Comparison of ENCODE assay signal across 18 cellular contexts in genomic region chr2:75598572-75599155, GRCh38. TPM values are rescaled to one million over a fixed set of nuclear protein-coding genes. Genes with fewer than 3 reads are reported as not detected.
DNase-seq lines count a peak whose midpoint lies in the region; ATAC-seq, FAIRE-seq and TF ChIP-seq lines count a peak whose summit lies in the region.
"Had no signal": no experiment of that assay in that cellular context is flagged by ENCODE, and none has a peak within 500 bp of the region (broad histone marks: within the 10 kb centered on the region; RNA-seq: fewer than 3 reads in every experiment).

No MANE protein-coding gene starts in this region.

- H3K27me3 ChIP-seq in IMR-90 (ENCODE audit: control insufficient read depth, insufficient read depth, low read length): no peaks in the 10 kb centered on the region
- no peaks in the 10 kb centered on the region for H3K27me3 ChIP-seq in H1 (replicated peaks in 1 of 4; ENCODE audit: control insufficient read depth in 3 of 4, extremely low read depth in 1 of 4, insufficient read depth in 3 of 4, low read length in 3 of 4)
- H3K27me3 ChIP-seq in neuronal stem cell (ENCODE audit: control insufficient read depth in 3 of 3, insufficient read depth in 3 of 3, low read depth in 1 of 3, low read length in 3 of 3): no peaks in the 10 kb centered on the region
- H3K27me3 ChIP-seq in thymus (ENCODE audit: control insufficient read depth, insufficient read depth): no peaks in the 10 kb centered on the region
- H3K27me3 ChIP-seq in BE2C: no peaks in the 10 kb centered on the region

- no peak overlapping the region for H2AK9ac ChIP-seq in IMR-90 (replicated peaks; ENCODE audit: low read depth, low read length, poor library complexity)

- H3K27ac ChIP-seq in IMR-90 (ENCODE audit: insufficient read depth, low read length) (0 out of 2 replicates have a peak overlapping the region, but pooled peaks have one; percentile 7), H1 (ENCODE audit: low read depth, low read length) (no peak overlapping the region), neuronal stem cell (replicated peaks; ENCODE audit: low read length) (no peak overlapping the region), thymus (ENCODE audit: low read depth) (peak overlapping the region; percentile 22)
- H3K27ac ChIP-seq: KMS-11 had no signal

- H3K4ac ChIP-seq in IMR-90 (ENCODE audit: low read depth, low read length) (peak overlapping the region; percentile 73), H1 (replicated peaks; ENCODE audit: insufficient read length, low read depth, low read length) (no peak overlapping the region), neuronal stem cell (ENCODE audit: low read length) (no peak overlapping the region)

- no peak for TF ChIP-seq EP300 in H1 (IDR thresholded peaks at IDR 0.05; ENCODE audit: borderline replicate concordance in 1 of 2, low read depth in 2 of 2, low read length in 2 of 2)

- peak overlapping the region; percentile 22; the same call in 1 of the 2 replicates for H3K23ac ChIP-seq in IMR-90 (ENCODE audit: low read depth, low read length)
- H3K23ac ChIP-seq in H1 (ENCODE audit: insufficient read length): no peak overlapping the region
- H3K23ac ChIP-seq in neuronal stem cell (ENCODE audit: low read depth, low read length, poor library complexity): no peak overlapping the region

- H4K5ac ChIP-seq in IMR-90 (ENCODE audit: low read depth, low read length): peak overlapping the region; percentile 44; the same call in 1 of the 2 replicates
- no peak overlapping the region for H4K5ac ChIP-seq in H1 (ENCODE audit: insufficient read length, low read depth, low read length)

- ATAC-seq in IMR-90 (ENCODE audit: low read depth): no peak
- ATAC-seq in GM21367 (IDR thresholded peaks at IDR 0.05; ENCODE audit: unreplicated experiment): no peak
- ATAC-seq: A549; CD8-positive, alpha-beta T cell; GM12878; GM23338 had no signal

- H3K9me1 ChIP-seq in IMR-90 (ENCODE audit: insufficient read depth, low read length): peaks cover 20% of the 10 kb centered on the region

- H3K56ac ChIP-seq in IMR-90 (ENCODE audit: extremely low read depth, insufficient read depth, low read length) (no peak overlapping the region), H1 (replicated peaks; ENCODE audit: insufficient read length, low read depth, low read length) (no peak overlapping the region)

- no peak overlapping the region for H3K4me3 ChIP-seq in IMR-90 (ENCODE audit: insufficient read depth, low read depth, low read length)
- no peak overlapping the region for H3K4me3 ChIP-seq in H1 (ENCODE audit: extremely low read depth in 1 of 4, insufficient read depth in 2 of 4, low read depth in 3 of 4, low read length in 4 of 4)
- no peak overlapping the region for H3K4me3 ChIP-seq in neuronal stem cell (ENCODE audit: low read length in 2 of 2)
- H3K4me3 ChIP-seq in thymus (ENCODE audit: low read length): no peak overlapping the region
- H3K4me3 ChIP-seq in BE2C (ENCODE audit: low read depth, low read length): no peak overlapping the region
- H3K4me3 ChIP-seq: A549, GM12878, GM23338 had no signal

- H3K9ac ChIP-seq in IMR-90 (ENCODE audit: low read depth, low read length): no peak overlapping the region
- no peak overlapping the region for H3K9ac ChIP-seq in H1 (replicated peaks in 1 of 4; ENCODE audit: extremely low read depth in 1 of 4, low read depth in 3 of 4, low read length in 3 of 4)
- no peak overlapping the region for H3K9ac ChIP-seq in neuronal stem cell (ENCODE audit: low read depth, low read length, poor library complexity)
- H3K9ac ChIP-seq: KMS-11 had no signal

- H2BK20ac ChIP-seq in IMR-90 (ENCODE audit: low read depth, low read length) (peak overlapping the region; percentile 83), H1 (ENCODE audit: low read length) (no peak overlapping the region)

- no peak overlapping the region for H2BK12ac ChIP-seq in H1 (ENCODE audit: low read depth, low read length)
- no peak overlapping the region for H2BK12ac ChIP-seq in neuronal stem cell (ENCODE audit: low read length)

- TF ChIP-seq CTCF in IMR-90 (conservative IDR thresholded peaks at IDR 0.05; ENCODE audit: low read depth, low read length) (no peak), H1 (IDR thresholded peaks at IDR 0.05; ENCODE audit: control extremely low read depth in 1 of 3, insufficient read depth in 1 of 3, low read depth in 1 of 3, low read length in 3 of 3) (no peak), BE2C (IDR thresholded peaks at IDR 0.05; ENCODE audit: low read depth, low read length) (no peak)

- H3K23me2 ChIP-seq in H1 (ENCODE audit: low read depth, low read length): no peaks in the 10 kb centered on the region

- 40% methylated on average over 2 of the region's 8 CpGs; no CpG with 5 or more reads in 1 of the 2 experiments for WGBS in IMR-90 (ENCODE audit: extremely low coverage in 2 of 2, insufficient read length in 1 of 2), 2 experiments
- 95% methylated on average over 8 of the region's 8 CpGs; no CpG with 5 or more reads in 1 of the 2 experiments for WGBS in H1 (ENCODE audit: extremely low coverage in 1 of 2, insufficient coverage in 1 of 2, insufficient read length in 1 of 2, insufficient replicate concordance in 2 of 2, low coverage in 1 of 2, low lambda C conversion rate in 2 of 2, missing lambda C conversion rate in 1 of 2), 2 experiments
- no CpG with 5 or more reads among the region's 8 CpGs for WGBS in neuronal stem cell (ENCODE audit: extremely low coverage in 2 of 2, insufficient read length in 2 of 2, insufficient replicate concordance in 1 of 2), 2 donors
- WGBS in thymus: 95% methylated on average over 8 of the region's 8 CpGs

- peak overlapping the region; percentile 92 for H2AK5ac ChIP-seq in IMR-90 (ENCODE audit: low read depth, low read length)
- no peak overlapping the region for H2AK5ac ChIP-seq in H1 (ENCODE audit: low read depth, low read length)
- peak overlapping the region; percentile 17 for H2AK5ac ChIP-seq in neuronal stem cell (ENCODE audit: low read depth, low read length)

- peaks cover 29% of the 10 kb centered on the region for H3K4me1 ChIP-seq in IMR-90 (ENCODE audit: control insufficient read depth, insufficient read depth, low read length)
- H3K4me1 ChIP-seq in H1 (replicated peaks in 1 of 4; ENCODE audit: control insufficient read depth in 3 of 4, insufficient read depth in 4 of 4, low read length in 3 of 4): no peaks in the 10 kb centered on the region
- no peaks in the 10 kb centered on the region for H3K4me1 ChIP-seq in neuronal stem cell (ENCODE audit: control insufficient read depth in 2 of 2, insufficient read depth in 1 of 2, low read depth in 1 of 2, low read length in 2 of 2)
- no peaks in the 10 kb centered on the region for H3K4me1 ChIP-seq in thymus (ENCODE audit: control insufficient read depth, insufficient read depth, low read length)
- H3K4me1 ChIP-seq in BE2C: no peaks in the 10 kb centered on the region
- H3K4me1 ChIP-seq: Caco-2 had no signal

- H4K20me1 ChIP-seq in IMR-90 (ENCODE audit: insufficient read depth, low read length) (no peaks in the 10 kb centered on the region), H1 (replicated peaks in 1 of 2; ENCODE audit: control insufficient read depth in 1 of 2, insufficient read depth in 2 of 2, low read length in 2 of 2) (no peaks in the 10 kb centered on the region)

- POLR2A ChIA-PET in IMR-90 (lab: Charles Lee; ENCODE audit: unreplicated experiment): no interaction called here
- POLR2A ChIA-PET in H1 (lab: Charles Lee; ENCODE audit: partially characterized antibody): no interaction called here

- H3K79me1 ChIP-seq in IMR-90 (ENCODE audit: low read depth in 1 of 2, low read length in 2 of 2): peaks cover 0 to 17% of the 10 kb centered on the region in 2 experiments; a peak in 1 of 4 replicates
- no peaks in the 10 kb centered on the region for H3K79me1 ChIP-seq in H1 (ENCODE audit: low read depth, low read length)
- no peaks in the 10 kb centered on the region for H3K79me1 ChIP-seq in neuronal stem cell (ENCODE audit: low read depth, low read length)

- no peak for FAIRE-seq in H1 (lab: Jason Lieb, UNC)
- FAIRE-seq: A549, GM12878, GM18507 had no signal

- peak overlapping the region; percentile 84; the same call in 2 of the 3 replicates for H2BK15ac ChIP-seq in IMR-90 (ENCODE audit: low read depth, low read length)
- no peak overlapping the region for H2BK15ac ChIP-seq in H1 (ENCODE audit: low read length)
- no peak overlapping the region for H2BK15ac ChIP-seq in neuronal stem cell (ENCODE audit: low read length)

- H3K79me2 ChIP-seq in H1 (ENCODE audit: control insufficient read depth in 1 of 2, insufficient read depth in 2 of 2, low read length in 2 of 2): no peaks in the 10 kb centered on the region

- no peak overlapping the region for H2AFZ ChIP-seq in IMR-90 (replicated peaks; ENCODE audit: low read length, poor library complexity)
- H2AFZ ChIP-seq in H1 (ENCODE audit: low read length): 0 out of 2 replicates have a peak overlapping the region, but pooled peaks have one; percentile 8
- H2AFZ ChIP-seq in neuronal stem cell (ENCODE audit: low read length): no peak overlapping the region
- H2AFZ ChIP-seq: GM23338 had no signal

- TF ChIP-seq RAD21 in IMR-90 (IDR thresholded peaks at IDR 0.05; ENCODE audit: low read length): no peak
- no peak for TF ChIP-seq RAD21 in H1 (IDR thresholded peaks at IDR 0.05 in 1 of 2, conservative IDR thresholded peaks at IDR 0.05 in 1 of 2; ENCODE audit: low read depth in 2 of 2, low read length in 2 of 2)

- H3K14ac ChIP-seq in IMR-90 (replicated peaks; ENCODE audit: low read depth, low read length) (0 out of 2 replicates have a peak overlapping the region, but pooled peaks have one; percentile 27), H1 (ENCODE audit: insufficient read length) (no peak overlapping the region), neuronal stem cell (ENCODE audit: low read length) (no peak overlapping the region)

- in situ Hi-C loops in IMR-90 (cut with MboI; ENCODE audit: low sequenced_read_pairs): no loop called here

- TF ChIP-seq POLR2A in IMR-90 (IDR thresholded peaks at IDR 0.05; ENCODE audit: low read depth, low read length): no peak
- TF ChIP-seq POLR2A in H1 (IDR thresholded peaks at IDR 0.05; ENCODE audit: control extremely low read depth in 1 of 2, low read depth in 2 of 2, low read length in 2 of 2): no peak

- BruUV-seq in IMR-90 (replicated peaks; lab: Mats Ljungman, UMichigan): no TSS peak

- H4K91ac ChIP-seq in IMR-90 (ENCODE audit: insufficient read depth, low read depth, low read length) (peak overlapping the region; percentile 79), H1 (replicated peaks; ENCODE audit: insufficient read length, low read length) (no peak overlapping the region), neuronal stem cell (ENCODE audit: low read depth, low read length, poor library complexity) (no peak overlapping the region)

- 0 out of 4 replicates have a peak overlapping the region, but pooled peaks of 1 of the 2 experiments have one; percentile 33 for H4K8ac ChIP-seq in IMR-90 (ENCODE audit: low read depth in 2 of 2, low read length in 2 of 2)
- no peak overlapping the region for H4K8ac ChIP-seq in H1 (ENCODE audit: extremely low read depth, insufficient read depth, low read length)
- no peak overlapping the region for H4K8ac ChIP-seq in neuronal stem cell (ENCODE audit: low read depth, low read length)

- H2BK5ac ChIP-seq in IMR-90 (ENCODE audit: low read depth, low read length, poor library complexity, severe bottlenecking) (peak overlapping the region; percentile 35), H1 (ENCODE audit: low read depth, low read length) (no peak overlapping the region), neuronal stem cell (ENCODE audit: low read length) (no peak overlapping the region)

- H2BK120ac ChIP-seq in IMR-90 (ENCODE audit: low read depth, low read length) (peak overlapping the region; percentile 87), H1 (replicated peaks; ENCODE audit: low read depth, low read length) (no peak overlapping the region), neuronal stem cell (ENCODE audit: low read depth, low read length) (no peak overlapping the region)

- CTCF ChIA-PET in IMR-90 (lab: Yijun Ruan, JAX) (no interaction called here), H1 (lab: Charles Lee; ENCODE audit: partially characterized antibody) (interaction anchor here (2.7 to 3.3 kb wide), 2 partner anchors 10 to 133 kb away, joined by 10 to 22 read pairs; no protein-coding TSS in a partner anchor)

- H3K18ac ChIP-seq in IMR-90 (ENCODE audit: low read depth, low read length): peak overlapping the region; percentile 61; the same call in 1 of the 2 replicates
- H3K18ac ChIP-seq in H1 (ENCODE audit: extremely low read depth, low read length): no peak overlapping the region
- no peak overlapping the region for H3K18ac ChIP-seq in neuronal stem cell (ENCODE audit: low read length)

- H3K9me3 ChIP-seq in IMR-90 (ENCODE audit: control insufficient read depth, insufficient read depth, low read length) (no peaks in the 10 kb centered on the region), H1 (ENCODE audit: insufficient read depth in 2 of 2, low read depth in 1 of 2, low read length in 1 of 2) (no peaks in the 10 kb centered on the region), neuronal stem cell (replicated peaks in 1 of 2; ENCODE audit: control insufficient read depth in 2 of 2, insufficient read depth in 1 of 2, low read depth in 1 of 2, low read length in 2 of 2) (peaks cover 0 to 5% of the 10 kb centered on the region in 2 donors), thymus (ENCODE audit: control insufficient read depth) (no peaks in the 10 kb centered on the region), BE2C (no peaks in the 10 kb centered on the region)
- H3K9me3 ChIP-seq: A549, Caco-2 had no signal

- intact Hi-C loops in IMR-90 (cut with micrococcal nuclease): no loop called here

- dilution Hi-C loops in IMR-90 (cut with HindIII; ENCODE audit: low sequenced_read_pairs, unreplicated experiment): no loop called here

- no peak overlapping the region for H3K4me2 ChIP-seq in IMR-90 (ENCODE audit: low read depth, low read length)
- H3K4me2 ChIP-seq in H1 (ENCODE audit: insufficient read depth in 1 of 2, low read depth in 2 of 2, low read length in 2 of 2): no peak overlapping the region
- no peak overlapping the region for H3K4me2 ChIP-seq in neuronal stem cell (ENCODE audit: insufficient read depth, low read length, poor library complexity, severe bottlenecking)
- H3K4me2 ChIP-seq: A549, GM23338, KMS-11 had no signal

- H3K36me3 ChIP-seq in IMR-90 (ENCODE audit: control insufficient read depth, insufficient read depth, low read length) (no peaks in the 10 kb centered on the region), H1 (ENCODE audit: control insufficient read depth in 2 of 4, insufficient read depth in 4 of 4, low read length in 3 of 4) (no peaks in the 10 kb centered on the region; a peak in 1 of 8 replicates), neuronal stem cell (replicated peaks in 1 of 2; ENCODE audit: control insufficient read depth in 2 of 2, insufficient read depth in 2 of 2, low read length in 2 of 2) (no peaks in the 10 kb centered on the region), thymus (ENCODE audit: control insufficient read depth, insufficient read depth) (no peaks in the 10 kb centered on the region), BE2C (no peaks in the 10 kb centered on the region)

- DNase-seq in IMR-90 (no peak), H1 (ENCODE audit: low read depth in 1 of 2, low spot score in 2 of 2) (no peak), neuronal stem cell (ENCODE audit: low spot score) (no peak), BE2C (no peak), HK-2 (ENCODE audit: unreplicated experiment) (no peak)
- DNase-seq: Caco-2; CD8-positive, alpha-beta T cell; DND-41; H9 had no signal

RNA-seq across cellular contexts. Expression of gene EVA1A, which starts 37.9 kb away (rescaled TPM):
- total RNA-seq in IMR-90 (2012; rRNA removed): 89.2 and 93.7 TPM in 2 replicates
- polyA plus RNA-seq in IMR-90 (2012; rRNA removed): 54.5 and 61.6 TPM in 2 replicates
- 71.6 and 118 TPM in 2 replicates for polyA plus RNA-seq in IMR-90 (2012; cell fraction: cytosol; rRNA removed)
- polyA plus RNA-seq in IMR-90 (2012; cell fraction: nucleus; rRNA removed; ENCODE audit: low replicate concordance): 36.3 and 66.6 TPM in 2 replicates
- 1.2 and 4.3 TPM in 2 replicates for total RNA-seq in H1 (2021; fragmentation: NEBNext Ultra II Directional; extraction: Animal tissue kit (Norgen Biotek cat#: 25700))
- polyA plus RNA-seq in H1 (2011; rRNA removed): 2.4 and 2.7 TPM in 2 replicates
- 2.8 TPM for polyA plus RNA-seq in H1 (2011; cell fraction: cytosol; rRNA removed)
- polyA plus RNA-seq in H1 (2011; cell fraction: nucleus; rRNA removed): 3.4 TPM
- 0.90 to 1.4 TPM (median 1.3 TPM) in 4 replicates for polyA plus RNA-seq in H1 (2012, experiment 1 of 2)
- polyA plus RNA-seq in H1 (2012, experiment 2 of 2): 1.9 TPM
- 2.1 TPM for polyA plus RNA-seq in H1 (2013, experiment 1 of 2)
- 2.0 TPM for polyA plus RNA-seq in H1 (2013, experiment 2 of 2)
- 2.5 and 3.9 TPM in 2 replicates for polyA minus RNA-seq in H1 (2011; rRNA and poly(A)+ RNA removed)
- polyA minus RNA-seq in H1 (2011; cell fraction: cytosol; rRNA and poly(A)+ RNA removed): 2.1 TPM
- polyA minus RNA-seq in H1 (2011; cell fraction: nucleus; rRNA and poly(A)+ RNA removed): 3.2 TPM
- polyA plus RNA-seq in neuronal stem cell (2013, experiment 1 of 2): 1.7 TPM
- polyA plus RNA-seq in neuronal stem cell (2013, experiment 2 of 2): 1.6 TPM
- 32.3 TPM for polyA plus RNA-seq in thymus
- polyA plus RNA-seq in BE2C (2012; ENCODE audit: insufficient read depth, insufficient read length, low read depth): not detected
- total RNA-seq: CD8-positive, alpha-beta T cell had no signal
- polyA plus RNA-seq: CD14-positive monocyte, IgD-negative memory B cell had no signal

RNA-seq across cellular contexts. Expression of gene MRPL19, which starts 47.9 kb away (rescaled TPM):
- 28.5 and 48.0 TPM in 2 replicates for total RNA-seq in IMR-90 (2012; rRNA removed)
- polyA plus RNA-seq in IMR-90 (2012; rRNA removed): 23.4 and 24.8 TPM in 2 replicates
- polyA plus RNA-seq in IMR-90 (2012; cell fraction: cytosol; rRNA removed): 16.8 and 33.2 TPM in 2 replicates
- 3.4 and 5.3 TPM in 2 replicates for polyA plus RNA-seq in IMR-90 (2012; cell fraction: nucleus; rRNA removed; ENCODE audit: low replicate concordance)
- total RNA-seq in H1 (2021; fragmentation: NEBNext Ultra II Directional; extraction: Animal tissue kit (Norgen Biotek cat#: 25700)): 71.5 and 75.2 TPM in 2 replicates
- 10.2 and 18.1 TPM in 2 replicates for polyA plus RNA-seq in H1 (2011; rRNA removed)
- 26.7 TPM for polyA plus RNA-seq in H1 (2011; cell fraction: cytosol; rRNA removed)
- polyA plus RNA-seq in H1 (2011; cell fraction: nucleus; rRNA removed): 11.4 TPM
- polyA plus RNA-seq in H1 (2012, experiment 1 of 2): 26.7 to 57.4 TPM (median 33.7 TPM) in 4 replicates
- 16.7 TPM for polyA plus RNA-seq in H1 (2012, experiment 2 of 2)
- polyA plus RNA-seq in H1 (2013, experiment 1 of 2): 32.6 TPM
- polyA plus RNA-seq in H1 (2013, experiment 2 of 2): 32.4 TPM
- 20.7 and 22.7 TPM in 2 replicates for polyA minus RNA-seq in H1 (2011; rRNA and poly(A)+ RNA removed)
- polyA minus RNA-seq in H1 (2011; cell fraction: cytosol; rRNA and poly(A)+ RNA removed): 22.7 TPM
- 85.0 TPM for polyA minus RNA-seq in H1 (2011; cell fraction: nucleus; rRNA and poly(A)+ RNA removed)
- 30.8 TPM for polyA plus RNA-seq in neuronal stem cell (2013, experiment 1 of 2)
- polyA plus RNA-seq in neuronal stem cell (2013, experiment 2 of 2): 31.8 TPM
- polyA plus RNA-seq in thymus: 15.0 TPM
- polyA plus RNA-seq in BE2C (2012; ENCODE audit: insufficient read depth, insufficient read length, low read depth): 9.0 TPM

Comparison
In these comparisons a context has a peak if more than half of its experiments do, and no peak if none do; other contexts are left out.
1. H3K27ac ChIP-seq: peak in IMR-90 (single experiment) and thymus (single experiment); none in H1 (single experiment) and neuronal stem cell (single experiment).